In the genomic region with DNA sequence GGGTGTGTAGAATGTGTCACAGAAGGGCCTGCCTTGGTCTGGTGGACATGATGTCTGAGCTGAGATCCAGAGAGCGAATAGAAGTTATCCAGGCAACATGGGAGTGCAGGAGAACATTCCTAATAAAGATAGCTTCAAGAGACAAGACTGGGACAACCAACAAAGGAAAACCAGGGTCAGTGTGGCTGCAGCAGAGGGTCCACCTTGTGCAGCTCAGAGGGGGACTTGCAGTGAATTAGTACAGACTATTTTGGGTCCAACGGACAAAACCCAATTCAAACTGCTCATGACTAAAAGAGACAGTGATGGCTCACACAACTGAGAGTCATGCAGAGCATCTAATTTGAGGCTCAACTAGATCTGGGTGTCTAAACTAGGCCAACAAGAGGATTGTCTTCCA, we compare ENCODE assay signal across 34 cellular contexts.
"Had no signal": no experiment of that assay in that cellular context is flagged by ENCODE, and none has a peak within 500 bp of the region (broad histone marks: within the 10 kb centered on the region; RNA-seq: fewer than 3 reads in every experiment).

No MANE protein-coding gene starts in this region.

- H3K36me3 ChIP-seq: MG63 had no signal

- DNase-seq: Karpas-422, Kasumi-1, MG63, MM.1S, MV-4-11, NCI-H1048, NCI-H1092, NCI-H1092 treated with DMSO at 0.1 percent for 48 hours, NCI-H1105, NCI-H1105 treated with DMSO at 0.1 percent for 48 hours, NCI-H1417, NCI-H1417 treated with DMSO at 0.1 percent for 48 hours, NCI-H1436, NCI-H1436 treated with DMSO at 0.1 percent for 48 hours, NCI-H146, NCI-H1694, NCI-H1694 treated with DMSO at 0.1 percent for 48 hours, NCI-H187, NCI-H187 treated with DMSO at 0.1 percent for 48 hours, NCI-H1930, NCI-H2029, NCI-H2029 treated with DMSO at 0.1 percent for 48 hours, NCI-H2081, NCI-H2081 treated with DMSO at 0.1 percent for 48 hours, NCI-H2107, NCI-H2171, NCI-H2171 treated with DMSO at 0.1 percent for 48 hours, NCI-H2227 treated with DMSO at 0.1 percent for 48 hours, NCI-H226, NCI-H345, NCI-H446, NCI-H446 treated with DMSO at 0.1 percent for 48 hours, NCI-H510A had no signal

- H3K27ac ChIP-seq: KMS-11 had no signal

- H3K9me3 ChIP-seq: MG63 had no signal

- H3K4me3 ChIP-seq: MG63 had no signal

- H3K27me3 ChIP-seq: MG63 had no signal
